In genomic region chr2:88136817-88137216, GRCh38 we compare ENCODE assay signal across 21 cellular contexts. TPM values are rescaled to one million over a fixed set of nuclear protein-coding genes. Genes with fewer than 3 reads are reported as not detected.
DNase-seq lines count a peak whose midpoint lies in the region; ATAC-seq lines count a peak whose summit lies in the region.
"Had no signal": no experiment of that assay in that cellular context is flagged by ENCODE, and none has a peak within 500 bp of the region (broad histone marks: within the 10 kb centered on the region; RNA-seq: fewer than 3 reads in every experiment).

No MANE protein-coding gene starts in this region.

- no peak for ATAC-seq in GM18498 (IDR thresholded peaks at IDR 0.05; ENCODE audit: unreplicated experiment)
- ATAC-seq: A549; CD8-positive, alpha-beta T cell; GM12878 had no signal

- H3K27ac ChIP-seq in caudate nucleus (ENCODE audit: low read depth, low read length) (peak overlapping the region; percentile 75), temporal lobe (ENCODE audit: low read depth, low read length) (peak overlapping the region; percentile 87)
- H3K27ac ChIP-seq: A549, BLaER1 had no signal

- peak in 44 of 61 donors; percentile 2 to 77 (median 38) for DNase-seq in caudate nucleus (lab: John Stamatoyannopoulos, UW)
- peak; percentile 61 for DNase-seq in inferior parietal cortex (ENCODE audit: extremely low spot score)
- DNase-seq in middle frontal gyrus (ENCODE audit: extremely low spot score, low spot score): peak; percentile 8
- no peak for DNase-seq in GF-D8 (lab: John Stamatoyannopoulos, UW)
- DNase-seq in activated CD8-positive, alpha-beta memory T cell treated with anti-CD3 and anti-CD28 coated beads, Interleukin-2, amount 50 U/mL, for 48 hours: no peak
- DNase-seq: Calu3; CD8-positive, alpha-beta T cell; KG1; NCI-H1105 treated with DMSO at 0.1 percent for 48 hours; NCI-H1694; NCI-H2081 treated with DMSO at 0.1 percent for 48 hours; NCI-H510A; NCI-H748 treated with DMSO at 0.1 percent for 48 hours; Right ventricle myocardium superior had no signal

RNA-seq across cellular contexts. Expression of gene FABP1, which starts 9.0 kb away (rescaled TPM):
- total RNA-seq in temporal lobe: not detected
- total RNA-seq: Calu3; CD8-positive, alpha-beta T cell; GM12878; H4; OCI-LY7; Right ventricle myocardium superior had no signal

RNA-seq across cellular contexts. Expression of gene THNSL2, which starts 33.3 kb away (rescaled TPM):
- 5.2 TPM for total RNA-seq in temporal lobe
- total RNA-seq: H4, OCI-LY7 had no signal

Comparison
In these comparisons a context has a peak if more than half of its experiments do, and no peak if none do; other contexts are left out.
1. DNase-seq: peak in caudate nucleus (44 of 61), inferior parietal cortex (single experiment) and middle frontal gyrus (single experiment); none in GF-D8 (single experiment) and activated CD8-positive, alpha-beta memory T cell treated with anti-CD3 and anti-CD28 coated beads, Interleukin-2, amount 50 U/mL, for 48 hours (single experiment).